ENCODE assay signal across 9 cellular contexts in genomic region chr17:77382966-77383612, GRCh38.
DNase-seq lines count a peak whose midpoint lies in the region; ATAC-seq and TF ChIP-seq lines count a peak whose summit lies in the region.
"Had no signal": no experiment of that assay in that cellular context is flagged by ENCODE, and none has a peak within 500 bp of the region (broad histone marks: within the 10 kb centered on the region; RNA-seq: fewer than 3 reads in every experiment).

No MANE protein-coding gene starts in this region.

- H3K9ac ChIP-seq in skeletal muscle tissue (ENCODE audit: low read depth in 1 of 3, low read length in 3 of 3): peak overlapping the region in 1 of 3 donors; percentile 70

- no peak for TF ChIP-seq CTCF in OCI-LY7 (conservative IDR thresholded peaks at IDR 0.05; ENCODE audit: low read length)
- no peak for TF ChIP-seq CTCF in foreskin keratinocyte (conservative IDR thresholded peaks at IDR 0.05)
- no peak for TF ChIP-seq CTCF in GM13977 (IDR thresholded peaks at IDR 0.05; ENCODE audit: extremely low read depth, insufficient read depth, missing control alignments)
- no peak for TF ChIP-seq CTCF in dorsolateral prefrontal cortex (IDR thresholded peaks at IDR 0.05 in 54 of 56, conservative IDR thresholded peaks at IDR 0.05 in 2 of 56; ENCODE audit: low read depth in 1 of 56, partially characterized antibody in 56 of 56)

- H3K9me2 ChIP-seq in OCI-LY7 (ENCODE audit: insufficient read depth, low read length): no peaks in the 10 kb centered on the region

- peak; percentile 8 for ATAC-seq in foreskin keratinocyte

- no peaks in the 10 kb centered on the region for H3K36me3 ChIP-seq in OCI-LY7 (ENCODE audit: insufficient read depth, low read length)
- no peaks in the 10 kb centered on the region for H3K36me3 ChIP-seq in skeletal muscle tissue (ENCODE audit: control insufficient read depth in 3 of 3, insufficient read depth in 3 of 3, low read length in 3 of 3)

- in situ Hi-C loops in GM13977 (cut with MboI; ENCODE audit: low pct_unique_long_range_greater_than_20kb, low sequenced_read_pairs, unreplicated experiment): no loop called here

- H4K20me1 ChIP-seq in OCI-LY7 (ENCODE audit: insufficient read depth, low read length): no peaks in the 10 kb centered on the region

- BruUV-seq in OCI-LY7 (replicated peaks; lab: Mats Ljungman, UMichigan): no TSS peak

- CTCF ChIA-PET in OCI-LY7 (lab: Charles Lee; ENCODE audit: unreplicated experiment): interaction anchor here (0.6 kb wide), 3 partner anchors 9 to 448 kb away, joined by 3 to 4 read pairs (median 3); no protein-coding TSS in a partner anchor

- DNase-seq in EH (ENCODE audit: low read depth): peak; percentile 70
- peak; percentile 56 for DNase-seq in OCI-LY7 (ENCODE audit: low spot score)
- peak in 1 of 2 donors; percentile 47 for DNase-seq in foreskin keratinocyte
- DNase-seq in GM13977 (ENCODE audit: low spot score): no peak
- no peak for DNase-seq in inferior parietal cortex (ENCODE audit: extremely low spot score)
- no peak for DNase-seq in dorsolateral prefrontal cortex
- no peak for DNase-seq in stimulated activated CD4-positive, alpha-beta T cell treated with anti-CD3 and anti-CD28 coated beads, Interleukin-15, amount 100 ng/mL, for 24 hours
- DNase-seq: KG1 had no signal

- H3K79me2 ChIP-seq in OCI-LY7 (ENCODE audit: insufficient read depth, low read depth, low read length): no peaks in the 10 kb centered on the region

- H3K9me3 ChIP-seq in OCI-LY7 (ENCODE audit: low read length) (no peaks in the 10 kb centered on the region), skeletal muscle tissue (ENCODE audit: control insufficient read depth in 3 of 3, low read length in 3 of 3) (no peaks in the 10 kb centered on the region)

- H3K4me1 ChIP-seq in OCI-LY7 (ENCODE audit: insufficient read depth, low read length, poor library complexity, severe bottlenecking) (peaks cover 34% of the 10 kb centered on the region), foreskin keratinocyte (peaks cover 3% of the 10 kb centered on the region), skeletal muscle tissue (ENCODE audit: control insufficient read depth in 3 of 3, insufficient read depth in 3 of 3, low read length in 3 of 3) (peaks cover 78 to 85% (median 84%) of the 10 kb centered on the region in 3 donors)

- H3K4me3 ChIP-seq in OCI-LY7 (ENCODE audit: low read depth, low read length, poor library complexity, severe bottlenecking) (peak overlapping the region; percentile 25), skeletal muscle tissue (ENCODE audit: low read length in 3 of 3) (no peak overlapping the region), dorsolateral prefrontal cortex (no peak overlapping the region)

- H3K27me3 ChIP-seq in foreskin keratinocyte (no peaks in the 10 kb centered on the region), skeletal muscle tissue (ENCODE audit: control insufficient read depth in 3 of 3, insufficient read depth in 3 of 3, low read length in 3 of 3) (no peaks in the 10 kb centered on the region), dorsolateral prefrontal cortex (no peaks in the 10 kb centered on the region)

- intact Hi-C loops in OCI-LY7 (cut with micrococcal nuclease; ENCODE audit: unreplicated experiment) (no loop called here), dorsolateral prefrontal cortex (cut with DNase I) (no loop called here)

- POLR2A ChIA-PET in OCI-LY7 (lab: Charles Lee): no interaction called here

- peak overlapping the region; percentile 68 for H3K4me2 ChIP-seq in OCI-LY7 (ENCODE audit: low read length)

- H3K27ac ChIP-seq in OCI-LY7 (ENCODE audit: low read depth, low read length, poor library complexity, severe bottlenecking) (peak overlapping the region; percentile 62), foreskin keratinocyte (no peak overlapping the region), skeletal muscle tissue (ENCODE audit: low read depth, low read length) (peak overlapping the region; percentile 13), dorsolateral prefrontal cortex (peak overlapping the region in 2 of 59 donors; percentile 21 to 29)

- H2AFZ ChIP-seq in OCI-LY7 (ENCODE audit: low read length): no peak overlapping the region

Comparison
In these comparisons a context has a peak if more than half of its experiments do, and no peak if none do; other contexts are left out.
1. DNase-seq: peak in EH (single experiment) and OCI-LY7 (single experiment); none in GM13977 (single experiment), inferior parietal cortex (single experiment), dorsolateral prefrontal cortex (0 of 10) and stimulated activated CD4-positive, alpha-beta T cell treated with anti-CD3 and anti-CD28 coated beads, Interleukin-15, amount 100 ng/mL, for 24 hours (single experiment).